Comparison of ENCODE assay signal across 1 cellular context in the genomic region with DNA sequence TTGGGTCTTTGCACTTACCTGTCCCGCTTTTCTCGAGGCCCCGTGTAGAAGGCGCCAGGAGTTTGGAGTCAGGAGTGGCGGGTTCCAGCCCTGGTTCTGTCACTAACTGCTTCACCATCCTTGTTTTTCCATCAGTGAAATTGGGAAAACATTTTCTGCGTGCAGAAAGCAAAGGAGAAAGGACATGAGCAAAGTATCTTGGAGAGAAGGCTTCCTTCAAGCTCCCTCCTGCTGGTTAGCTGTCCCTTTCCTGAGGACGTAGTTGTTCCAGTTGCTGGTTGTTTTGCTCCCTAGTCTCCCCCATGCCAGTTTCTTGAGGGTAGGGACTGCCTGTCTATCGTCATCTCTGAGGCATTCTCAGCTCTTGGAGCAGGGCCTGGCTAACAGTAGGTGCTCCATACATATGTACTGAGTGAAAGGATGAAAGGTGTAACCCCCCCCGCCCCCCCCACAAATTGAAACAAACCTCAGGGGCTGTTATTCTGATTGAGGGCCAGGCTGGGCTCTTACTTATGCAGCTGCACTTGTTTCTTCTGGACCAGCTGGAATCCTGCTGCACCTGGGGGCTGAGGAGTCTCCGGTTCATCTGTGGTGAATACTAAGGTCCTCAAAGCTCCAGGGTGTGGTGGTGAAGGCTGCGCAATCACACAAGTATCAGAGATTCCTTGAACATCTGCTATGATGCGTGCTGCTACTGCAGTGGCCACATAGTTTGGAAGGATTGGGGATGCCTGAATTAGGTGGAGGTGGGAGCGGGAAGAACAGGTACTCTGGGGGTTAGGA.
TF ChIP-seq lines count a peak whose summit lies in the region.

No MANE protein-coding gene starts in this region.

TF ChIP-seq in GM12891, 5 proteins besides CTCF, POLR2A, EP300 and RAD21:
- TF ChIP-seq PAX5 (IDR thresholded peaks at IDR 0.05; ENCODE audit: insufficient read depth, low read length, severe bottlenecking) (no peak), POU2F2 (IDR thresholded peaks at IDR 0.05; ENCODE audit: low read depth, low read length) (no peak), TAF1 (IDR thresholded peaks at IDR 0.05; ENCODE audit: low read depth, low read length) (no peak), POLR2AphosphoS5 (IDR thresholded peaks at IDR 0.05; ENCODE audit: low read depth, low read length) (no peak), SPI1 (IDR thresholded peaks at IDR 0.05; ENCODE audit: low read depth, low read length) (no peak)
TF ChIP-seq in GM12891: peak in this region for 0.
